Comparison of ENCODE assay signal across 1 cellular context in genomic region chr5:352639-353598, GRCh38.
TF ChIP-seq lines count a peak whose summit lies in the region.

No MANE protein-coding gene starts in this region.

TF ChIP-seq in HCT116, 20 proteins besides CTCF, POLR2A, EP300 and RAD21 (continued from another document):
- TF ChIP-seq CBX3 (IDR thresholded peaks at IDR 0.05; ENCODE audit: low read depth) = no peak
